8 cellular contexts compared by ENCODE assay signal in genomic region chr7:66994051-66994450, GRCh38. TPM values are rescaled to one million over a fixed set of nuclear protein-coding genes. Genes with fewer than 3 reads are reported as not detected.
DNase-seq lines count a peak whose midpoint lies in the region; ATAC-seq and TF ChIP-seq lines count a peak whose summit lies in the region.
"Not testable (repeated sequence)": the region's sequence is repeated elsewhere in the genome, so short reads cannot be mapped to it uniquely, and the experiment has no call there.

No MANE protein-coding gene starts in this region.

- H3K23ac ChIP-seq in H9 (ENCODE audit: insufficient read length, low read depth, low read length) = not testable (repeated sequence)

- H2BK5ac ChIP-seq in H9 (ENCODE audit: insufficient read length, low read length) = not testable (repeated sequence)

- not testable (repeated sequence) for TF ChIP-seq POLR2A in heart left ventricle (IDR thresholded peaks at IDR 0.05)

- H3K56ac ChIP-seq in H9 (ENCODE audit: insufficient read length, low read depth, low read length) = not testable (repeated sequence)

- not testable (repeated sequence) for H3K9me3 ChIP-seq in A673 (ENCODE audit: low read depth, low read length, poor library complexity, severe bottlenecking); H9 (ENCODE audit: control insufficient read depth, low read depth, low read length); Panc1 (ENCODE audit: control insufficient read depth, insufficient read depth, low read depth, low read length); heart left ventricle; smooth muscle cell (replicated peaks; ENCODE audit: low read depth)

- not testable (repeated sequence) for TF ChIP-seq CTCF in A673 (conservative IDR thresholded peaks at IDR 0.05; ENCODE audit: low read depth, low read length); H9 (conservative IDR thresholded peaks at IDR 0.05); Panc1 (IDR thresholded peaks at IDR 0.05); chondrocyte (IDR thresholded peaks at IDR 0.05); heart left ventricle (IDR thresholded peaks at IDR 0.05); natural killer cell (IDR thresholded peaks at IDR 0.05); smooth muscle cell (IDR thresholded peaks at IDR 0.05; ENCODE audit: borderline replicate concordance, insufficient read depth, poor library complexity, severe bottlenecking)

- H3K27ac Mint-ChIP-seq in H9 = not testable (repeated sequence)
- H3K27ac Mint-ChIP-seq in activated T-helper 17 cell treated with anti-CD3 and anti-CD28 coated beads, Interleukin-2, amount 50 U/mL, for 72 hours = peak overlapping the region; percentile 90
- H3K27ac Mint-ChIP-seq in chondrocyte (ENCODE audit: unreplicated experiment) (peak overlapping the region; percentile 100), natural killer cell (peak overlapping the region; percentile 95 to 96)

- H3K36me3 ChIP-seq in A673 (ENCODE audit: insufficient read depth, low read length, poor library complexity, severe bottlenecking) = peaks cover 22% of the 10 kb centered on the region
- peaks cover 10% of the 10 kb centered on the region; the same call in 1 of the 2 replicates for H3K36me3 ChIP-seq in Panc1 (ENCODE audit: control insufficient read depth, insufficient read depth, low read length)
- peaks cover 0 to 57% (median 48%) of the 10 kb centered on the region in 9 donors for H3K36me3 ChIP-seq in heart left ventricle
- not testable (repeated sequence) for H3K36me3 ChIP-seq in smooth muscle cell (ENCODE audit: low read depth)

- not testable (repeated sequence) for H3K27me3 ChIP-seq in A673 (replicated peaks; ENCODE audit: insufficient read depth, low read depth, low read length, poor library complexity); H9 (ENCODE audit: insufficient read depth, low read length); Panc1 (ENCODE audit: control insufficient read depth, insufficient read depth, low read length); heart left ventricle; smooth muscle cell (ENCODE audit: low read depth)

- H2BK12ac ChIP-seq in H9 (ENCODE audit: insufficient read length, low read depth, low read length) = not testable (repeated sequence)

- H3K9ac ChIP-seq in H9 (ENCODE audit: extremely low read depth, insufficient read length, low read length) = not testable (repeated sequence)
- peak overlapping the region; percentile 99 for H3K9ac ChIP-seq in smooth muscle cell (ENCODE audit: low read depth)

- POLR2A ChIA-PET in A673 (lab: Charles Lee; ENCODE audit: low non-redundant PET); Panc1 (lab: Charles Lee): not testable (repeated sequence)

- not testable (repeated sequence) for H3K4ac ChIP-seq in H9 (ENCODE audit: low read depth, low read length)

- not testable (repeated sequence) for H3F3A ChIP-seq in smooth muscle cell (ENCODE audit: low read depth)

- DNase-seq in A673 (ENCODE audit: low spot score); H9; Panc1 (ENCODE audit: low read depth, low spot score); chondrocyte (ENCODE audit: low spot score); heart left ventricle; natural killer cell; smooth muscle cell (lab: John Stamatoyannopoulos, UW; ENCODE audit: unreplicated experiment): not testable (repeated sequence)

- H3K23me2 ChIP-seq in H9 (ENCODE audit: insufficient read length, low read depth, low read length, poor library complexity, severe bottlenecking) = not testable (repeated sequence)

- H3K9me3 Mint-ChIP-seq in H9; activated T-helper 17 cell treated with anti-CD3 and anti-CD28 coated beads, Interleukin-2, amount 50 U/mL, for 72 hours; chondrocyte (ENCODE audit: low read depth); natural killer cell: not testable (repeated sequence)

- H3K4me3 Mint-ChIP-seq in H9 (peak overlapping the region; percentile 86 to 98), chondrocyte (ENCODE audit: unreplicated experiment) (peak overlapping the region; percentile 91), natural killer cell (peak overlapping the region; percentile 98)
- peak overlapping the region; percentile 84 for H3K4me3 Mint-ChIP-seq in activated T-helper 17 cell treated with anti-CD3 and anti-CD28 coated beads, Interleukin-2, amount 50 U/mL, for 72 hours

- H3K36me3 Mint-ChIP-seq in H9 (ENCODE audit: insufficient read depth in 1 of 3, low read depth in 3 of 3) (peaks cover 12 to 35% (median 24%) of the 10 kb centered on the region in 3 experiments; a peak in 6 of 7 replicates), chondrocyte (ENCODE audit: low read depth) (peaks cover 16% of the 10 kb centered on the region)
- H3K36me3 Mint-ChIP-seq in activated T-helper 17 cell treated with anti-CD3 and anti-CD28 coated beads, Interleukin-2, amount 50 U/mL, for 72 hours (ENCODE audit: low read depth) = peaks cover 82% of the 10 kb centered on the region
- H3K36me3 Mint-ChIP-seq in natural killer cell = not testable (repeated sequence)

- not testable (repeated sequence) for ATAC-seq in Panc1; activated T-helper 17 cell treated with anti-CD3 and anti-CD28 coated beads, Interleukin-2, amount 50 U/mL, for 72 hours (replicated peaks); heart left ventricle; natural killer cell

- H3K4me3 ChIP-seq in A673 (ENCODE audit: low read depth, low read length, poor library complexity, severe bottlenecking) (peak overlapping the region; percentile 86), Panc1 (ENCODE audit: low read depth in 2 of 2, low read length in 2 of 2) (peak overlapping the region; percentile 87 to 92), heart left ventricle (peak overlapping the region in 11 of 12 donors; percentile 74 to 95 (median 87)), smooth muscle cell (peak overlapping the region; percentile 58)

- H3T11ph ChIP-seq in H9 (ENCODE audit: low read length) = not testable (repeated sequence)

- H3K27me3 Mint-ChIP-seq in H9 (ENCODE audit: low read depth); activated T-helper 17 cell treated with anti-CD3 and anti-CD28 coated beads, Interleukin-2, amount 50 U/mL, for 72 hours; chondrocyte (ENCODE audit: low read depth); natural killer cell (ENCODE audit: low read depth in 2 of 2): not testable (repeated sequence)

- WGBS in H9 (ENCODE audit: extremely low coverage, insufficient read length, low lambda C conversion rate) = no CpG with 5 or more reads among the region's 5 CpGs
- 33 to 48% (median 41%) methylated on average over 5 of the region's 5 CpGs for WGBS in heart left ventricle, 4 donors
- WGBS in smooth muscle cell (ENCODE audit: low lambda C conversion rate) = 81% methylated on average over 5 of the region's 5 CpGs

- intact Hi-C loops in A673 (cut with micrococcal nuclease; ENCODE audit: unreplicated experiment) (loop anchor here (10.0 kb wide), 1 partner anchor 149 kb away; no protein-coding TSS in a partner anchor), heart left ventricle (cut with DNase I) (loop anchor here in 2 of 10 donors (5.0 to 10.0 kb wide), 3 partner anchors 72 to 339 kb away; partner anchors contain the start of gene TMEM248 (in 1 of the 2)), natural killer cell (cut with micrococcal nuclease) (loop anchor here (2.0 to 10.0 kb wide), 3 partner anchors 149 to 1239 kb away; partner anchors contain the start of gene RABGEF1)
- intact Hi-C loops in Panc1 (cut with micrococcal nuclease; ENCODE audit: unreplicated experiment) = not testable (repeated sequence)

- H2BK20ac ChIP-seq in H9 (ENCODE audit: low read depth, low read length, poor library complexity, severe bottlenecking) = not testable (repeated sequence)

- H2AK5ac ChIP-seq in H9 (ENCODE audit: insufficient read length, low read length) = not testable (repeated sequence)

- H3K4me2 ChIP-seq in H9 (ENCODE audit: insufficient read depth, insufficient read length, low read length) = not testable (repeated sequence)
- peak overlapping the region; percentile 75 for H3K4me2 ChIP-seq in smooth muscle cell

- H4K8ac ChIP-seq in H9 (replicated peaks; ENCODE audit: insufficient read length, low read depth, low read length) = not testable (repeated sequence)

- H3K14ac ChIP-seq in H9 (ENCODE audit: insufficient read depth, low read length) = not testable (repeated sequence)

- H2AFZ ChIP-seq in H9 (ENCODE audit: low read length); smooth muscle cell (ENCODE audit: low read depth): not testable (repeated sequence)

- H3K18ac ChIP-seq in H9 (ENCODE audit: insufficient read length, low read depth, low read length) = not testable (repeated sequence)

- CTCF ChIA-PET in A673 (lab: Charles Lee) = interaction anchor here (0.7 kb wide), 1 partner anchor 35 kb away, joined by 20 read pairs; no protein-coding TSS in a partner anchor
- CTCF ChIA-PET in Panc1 (lab: Charles Lee) = interaction anchor here (0.7 kb wide), 1 partner anchor 160 kb away, joined by 8 read pairs; no protein-coding TSS in a partner anchor

- not testable (repeated sequence) for H4K5ac ChIP-seq in H9 (ENCODE audit: insufficient read length, low read depth, low read length)

- H3K4me1 ChIP-seq in A673 (ENCODE audit: insufficient read depth, low read length, poor library complexity, severe bottlenecking); H9 (ENCODE audit: insufficient read depth, low read length); Panc1 (ENCODE audit: control insufficient read depth, insufficient read depth, low read length); smooth muscle cell (ENCODE audit: low read depth): not testable (repeated sequence)
- H3K4me1 ChIP-seq in heart left ventricle = peaks cover 0 to 26% (median 21%) of the 10 kb centered on the region in 12 donors

- not testable (repeated sequence) for H4K91ac ChIP-seq in H9 (ENCODE audit: insufficient read length, low read depth, low read length)

- not testable (repeated sequence) for H2BK15ac ChIP-seq in H9 (ENCODE audit: low read depth, low read length)

- H3K79me1 ChIP-seq in H9 (ENCODE audit: insufficient read depth, low read depth, low read length, poor library complexity, severe bottlenecking) = not testable (repeated sequence)

- not testable (repeated sequence) for H3K79me2 ChIP-seq in H9 (ENCODE audit: insufficient read depth, low read length)
- H3K79me2 ChIP-seq in smooth muscle cell (ENCODE audit: low read depth) = peaks cover 21% of the 10 kb centered on the region

- H3K27ac ChIP-seq in A673 (ENCODE audit: low read depth, low read length, poor library complexity, severe bottlenecking) (peak overlapping the region; percentile 27), Panc1 (ENCODE audit: low read length) (peak overlapping the region; percentile 88), heart left ventricle (peak overlapping the region; percentile 96 to 100 (median 98)), smooth muscle cell (ENCODE audit: low read depth) (peak overlapping the region; percentile 99)
- not testable (repeated sequence) for H3K27ac ChIP-seq in H9 (ENCODE audit: insufficient read length, low read depth, low read length)

- H3K4me1 Mint-ChIP-seq in H9 (peaks cover 8 to 13% of the 10 kb centered on the region in 2 experiments), chondrocyte (ENCODE audit: low read depth) (peaks cover 27% of the 10 kb centered on the region), natural killer cell (peaks cover 29% of the 10 kb centered on the region in 2 donors)
- H3K4me1 Mint-ChIP-seq in activated T-helper 17 cell treated with anti-CD3 and anti-CD28 coated beads, Interleukin-2, amount 50 U/mL, for 72 hours = not testable (repeated sequence)

- H4K20me1 ChIP-seq in H9 (ENCODE audit: control insufficient read depth, insufficient read depth, insufficient read length) = not testable (repeated sequence)
- H4K20me1 ChIP-seq in smooth muscle cell (ENCODE audit: low read depth) = peaks cover 17% of the 10 kb centered on the region

- BruUV-seq in A673 (replicated peaks; lab: Mats Ljungman, UMichigan) = TSS peak; percentile 66
- BruUV-seq in Panc1 (replicated peaks; lab: Mats Ljungman, UMichigan) = TSS peak; percentile 86

- not testable (repeated sequence) for H2BK120ac ChIP-seq in H9 (ENCODE audit: low read depth, low read length, poor library complexity, severe bottlenecking)

- in situ Hi-C loops in Panc1 (cut with HindIII; ENCODE audit: low pct_unique_long_range_greater_than_20kb, low sequenced_read_pairs) = not testable (repeated sequence)

RNA-seq across cellular contexts. Expression of gene SBDS, which starts 1.3 kb away (rescaled TPM):
- 56.1 and 63.4 TPM in 2 replicates for total RNA-seq in A673 (2021)
- 37.8 and 38.5 TPM in 2 replicates for total RNA-seq in H9 (2021)
- 82.8 TPM for total RNA-seq in Panc1 (2021; ENCODE audit: unreplicated experiment)
- 51.7 TPM for polyA plus RNA-seq in Panc1 (2012; ENCODE audit: insufficient read length)
- 10 to 100 TPM; 35.7 to 60.6 TPM for total RNA-seq in activated T-helper 17 cell treated with anti-CD3 and anti-CD28 coated beads, Interleukin-2, amount 50 U/mL, for 72 hours
- total RNA-seq in chondrocyte = 124 to 146 TPM (median 144 TPM) in 3 replicates
- total RNA-seq in heart left ventricle = 100 to 1,000 TPM; 135 to 310 (median 225) TPM
- polyA plus RNA-seq in heart left ventricle = 100 to 1,000 TPM; 154 to 308 TPM
- total RNA-seq in natural killer cell = 100 to 1,000 TPM; 183 to 308 (median 199) TPM
- total RNA-seq in smooth muscle cell = 107 and 122 TPM in 2 replicates
- polyA plus RNA-seq in smooth muscle cell = 118 and 133 TPM in 2 replicates

RNA-seq across cellular contexts. Expression of gene TYW1, which starts 2.6 kb away (rescaled TPM):
- total RNA-seq in A673 (2021) = 15.9 and 16.8 TPM in 2 replicates
- total RNA-seq in H9 (2021) = 21.9 and 22.3 TPM in 2 replicates
- 24.5 TPM for total RNA-seq in Panc1 (2021; ENCODE audit: unreplicated experiment)
- 18.8 TPM for polyA plus RNA-seq in Panc1 (2012; ENCODE audit: insufficient read length)
- 10 to 100 TPM; 11.1 to 16.2 TPM for total RNA-seq in activated T-helper 17 cell treated with anti-CD3 and anti-CD28 coated beads, Interleukin-2, amount 50 U/mL, for 72 hours
- 12.5 to 18.3 TPM (median 12.9 TPM) in 3 replicates for total RNA-seq in chondrocyte
- 10 to 100 TPM in 7 of 9 donors, 1 to 10 TPM in 2; 9.6 to 16.1 (median 11.7) TPM for total RNA-seq in heart left ventricle
- polyA plus RNA-seq in heart left ventricle = 10 to 100 TPM in 1 of 2 donors, 1 to 10 TPM in 1; 4.9 to 10.5 TPM
- total RNA-seq in natural killer cell = 10 to 100 TPM; 16.6 to 27.0 (median 16.9) TPM
- 42.5 and 53.7 TPM in 2 replicates for total RNA-seq in smooth muscle cell
- 12.4 and 14.3 TPM in 2 replicates for polyA plus RNA-seq in smooth muscle cell
